In genomic region chr1:39115271-39116110, GRCh38 we compare ENCODE assay signal across 14 cellular contexts.
A peak's percentile ranks its signal among the peaks of the same experiment; 100 is the strongest.
DNase-seq lines count a peak whose midpoint lies in the region; TF ChIP-seq lines count a peak whose summit lies in the region.
"Had no signal": no experiment of that assay in that cellular context is flagged by ENCODE, and none has a peak within 500 bp of the region (broad histone marks: within the 10 kb centered on the region; RNA-seq: fewer than 3 reads in every experiment).

No MANE protein-coding gene starts in this region.

- DNase-seq in Daoy (ENCODE audit: low read depth), result peak; percentile 55
- peak; percentile 70 for DNase-seq in HT1080 (ENCODE audit: low read depth)
- peak; percentile 73 for DNase-seq in choroid plexus epithelial cell (ENCODE audit: low read depth)
- no peak for DNase-seq in NK-92 treated with Interleukin-12 subunit alpha and Interleukin-12 subunit beta, amount 100 ng/mL, for 24 hours (lab: John Stamatoyannopoulos, UW)
- no peak for DNase-seq in NCI-H146 (lab: John Stamatoyannopoulos, UW)
- no peak for DNase-seq in superior temporal gyrus (ENCODE audit: extremely low spot score)
- DNase-seq in NCI-H1092 treated with DMSO at 0.1 percent for 48 hours (lab: John Stamatoyannopoulos, UW), result no peak
- DNase-seq: activated CD8-positive, alpha-beta memory T cell treated with anti-CD3 and anti-CD28 coated beads, Interleukin-2, amount 50 U/mL, for 48 hours; DMS79; NCI-H510A treated with DMSO at 0.1 percent for 48 hours; right cardiac atrium; T-cell had no signal

- TF ChIP-seq CTCF in choroid plexus epithelial cell (conservative IDR thresholded peaks at IDR 0.05; ENCODE audit: low read depth, low read length), result no peak

- peaks cover 23% of the 10 kb centered on the region for H3K4me1 ChIP-seq in rectal smooth muscle tissue (ENCODE audit: control insufficient read depth, insufficient read depth, low read length)

- H3K27ac ChIP-seq in rectal smooth muscle tissue (ENCODE audit: low read depth, low read length), result peak overlapping the region; percentile 13
- H3K27ac ChIP-seq: gastroesophageal sphincter had no signal

- no peaks in the 10 kb centered on the region for H3K36me3 ChIP-seq in rectal smooth muscle tissue (ENCODE audit: control insufficient read depth, insufficient read depth, low read length)

- H3K9ac ChIP-seq in rectal smooth muscle tissue (ENCODE audit: low read length), result no peak overlapping the region

- H3K4me3 ChIP-seq in choroid plexus epithelial cell (ENCODE audit: low read depth, low read length) (no peak overlapping the region), rectal smooth muscle tissue (ENCODE audit: low read length) (no peak overlapping the region)
- H3K4me3 ChIP-seq: gastroesophageal sphincter had no signal

- H3K27me3 ChIP-seq in rectal smooth muscle tissue (ENCODE audit: control insufficient read depth, insufficient read depth, low read length), result no peaks in the 10 kb centered on the region
- H3K27me3 ChIP-seq: gastroesophageal sphincter had no signal

Comparison
In these comparisons a context has a peak if more than half of its experiments do, and no peak if none do; other contexts are left out.
1. DNase-seq: peak in Daoy (single experiment), HT1080 (single experiment) and choroid plexus epithelial cell (single experiment); none in NK-92 treated with Interleukin-12 subunit alpha and Interleukin-12 subunit beta, amount 100 ng/mL, for 24 hours (single experiment), NCI-H146 (single experiment), superior temporal gyrus (single experiment) and NCI-H1092 treated with DMSO at 0.1 percent for 48 hours (single experiment).